ENCODE assay signal across 21 cellular contexts in genomic region chr6:7818480-7819165, GRCh38.
DNase-seq lines count a peak whose midpoint lies in the region; ATAC-seq, FAIRE-seq and TF ChIP-seq lines count a peak whose summit lies in the region.
"Had no signal": no experiment of that assay in that cellular context is flagged by ENCODE, and none has a peak within 500 bp of the region (broad histone marks: within the 10 kb centered on the region; RNA-seq: fewer than 3 reads in every experiment).

No MANE protein-coding gene starts in this region.

- no peak overlapping the region for H2BK120ac ChIP-seq in IMR-90 (ENCODE audit: low read depth, low read length)

- H2BK20ac ChIP-seq in IMR-90 (ENCODE audit: low read depth, low read length) = no peak overlapping the region

- H3K4ac ChIP-seq in IMR-90 (ENCODE audit: low read depth, low read length) = no peak overlapping the region

- BruUV-seq in IMR-90 (replicated peaks; lab: Mats Ljungman, UMichigan) = no TSS peak

- peaks cover 12% of the 10 kb centered on the region for H3K27me3 Mint-ChIP-seq in activated T-helper 2 cell treated with anti-CD3 and anti-CD28 coated beads, Interferon-gamma antibody, Interleukin-2, Interleukin-4, amounts not matched to agents 10 μg/mL and 5 μg/mL and 100 μg/mL, durations not matched to agents 14 hours and 24 hours and 36 hours (ENCODE audit: low read depth)

- no peaks in the 10 kb centered on the region for H3K36me3 ChIP-seq in IMR-90 (ENCODE audit: control insufficient read depth, insufficient read depth, low read length)

- 86% methylated on average over 4 of the region's 10 CpGs; no CpG with 5 or more reads in 1 of the 2 experiments for WGBS in IMR-90 (ENCODE audit: extremely low coverage in 2 of 2, insufficient read length in 1 of 2), 2 experiments

- no peak for ATAC-seq in IMR-90 (ENCODE audit: low read depth)
- peak; percentile 87 for ATAC-seq in left ventricle myocardium superior
- peak; percentile 38 for ATAC-seq in sciatic nerve
- no peak for ATAC-seq in HG03521 (IDR thresholded peaks at IDR 0.05; ENCODE audit: unreplicated experiment)
- ATAC-seq in GM18867 (IDR thresholded peaks at IDR 0.05; ENCODE audit: unreplicated experiment) = no peak

- H3K79me1 ChIP-seq in IMR-90 (ENCODE audit: low read depth in 1 of 2, low read length in 2 of 2) = no peaks in the 10 kb centered on the region

- H3K27ac Mint-ChIP-seq in activated T-helper 2 cell treated with anti-CD3 and anti-CD28 coated beads, Interferon-gamma antibody, Interleukin-2, Interleukin-4, amounts not matched to agents 10 μg/mL and 5 μg/mL and 100 μg/mL, durations not matched to agents 14 hours and 24 hours and 36 hours = no peak overlapping the region

- no peaks in the 10 kb centered on the region for H3K9me3 ChIP-seq in IMR-90 (ENCODE audit: control insufficient read depth, insufficient read depth, low read length)

- CTCF ChIA-PET in IMR-90 (lab: Yijun Ruan, JAX) = no interaction called here

- no peak overlapping the region; the same call in 1 of the 2 replicates for H4K5ac ChIP-seq in IMR-90 (ENCODE audit: low read depth, low read length)

- H2AFZ ChIP-seq in IMR-90 (replicated peaks; ENCODE audit: low read length, poor library complexity) = no peak overlapping the region

- TF ChIP-seq RAD21 in IMR-90 (IDR thresholded peaks at IDR 0.05; ENCODE audit: low read length) = no peak

- no peak overlapping the region for H2BK15ac ChIP-seq in IMR-90 (ENCODE audit: low read depth, low read length)

- no peak overlapping the region for H3K23ac ChIP-seq in IMR-90 (ENCODE audit: low read depth, low read length)

- no peaks in the 10 kb centered on the region; the same call in 1 of the 2 replicates for H4K20me1 ChIP-seq in IMR-90 (ENCODE audit: insufficient read depth, low read length)

- dilution Hi-C loops in IMR-90 (cut with HindIII; ENCODE audit: low sequenced_read_pairs, unreplicated experiment) = no loop called here

- no peak overlapping the region for H2AK5ac ChIP-seq in IMR-90 (ENCODE audit: low read depth, low read length)

- in situ Hi-C loops in IMR-90 (cut with MboI; ENCODE audit: low sequenced_read_pairs) = no loop called here

- H3K4me1 Mint-ChIP-seq in activated T-helper 2 cell treated with anti-CD3 and anti-CD28 coated beads, Interferon-gamma antibody, Interleukin-2, Interleukin-4, amounts not matched to agents 10 μg/mL and 5 μg/mL and 100 μg/mL, durations not matched to agents 14 hours and 24 hours and 36 hours (ENCODE audit: low read depth) = no peaks in the 10 kb centered on the region

- H3K9me3 Mint-ChIP-seq in activated T-helper 2 cell treated with anti-CD3 and anti-CD28 coated beads, Interferon-gamma antibody, Interleukin-2, Interleukin-4, amounts not matched to agents 10 μg/mL and 5 μg/mL and 100 μg/mL, durations not matched to agents 14 hours and 24 hours and 36 hours = no peaks in the 10 kb centered on the region

- peaks cover 6% of the 10 kb centered on the region; the same call in 1 of the 2 replicates for H3K4me1 ChIP-seq in IMR-90 (ENCODE audit: control insufficient read depth, insufficient read depth, low read length)

- no peak overlapping the region for H3K9ac ChIP-seq in IMR-90 (ENCODE audit: low read depth, low read length)

- no peak overlapping the region for H3K4me2 ChIP-seq in IMR-90 (ENCODE audit: low read depth, low read length)

- no peak for FAIRE-seq in GM12891 (lab: Jason Lieb, UNC)
- FAIRE-seq: D721Med, RCC 7860 had no signal

- no peak overlapping the region for H2BK5ac ChIP-seq in IMR-90 (ENCODE audit: low read depth, low read length, poor library complexity, severe bottlenecking)

- intact Hi-C loops in IMR-90 (cut with micrococcal nuclease) = no loop called here
- intact Hi-C loops in left ventricle myocardium superior (cut with micrococcal nuclease) = no loop called here
- intact Hi-C loops in sciatic nerve (cut with DNase I) = no loop called here
- intact Hi-C loops in activated T-helper 2 cell treated with anti-CD3 and anti-CD28 coated beads, Interferon-gamma antibody, Interleukin-2, Interleukin-4, amounts not matched to agents 10 μg/mL and 5 μg/mL and 100 μg/mL, durations not matched to agents 14 hours and 24 hours and 36 hours (cut with micrococcal nuclease) = no loop called here

- H3K27me3 ChIP-seq in IMR-90 (ENCODE audit: control insufficient read depth, insufficient read depth, low read length) = no peaks in the 10 kb centered on the region

- no peaks in the 10 kb centered on the region for H3K36me3 Mint-ChIP-seq in activated T-helper 2 cell treated with anti-CD3 and anti-CD28 coated beads, Interferon-gamma antibody, Interleukin-2, Interleukin-4, amounts not matched to agents 10 μg/mL and 5 μg/mL and 100 μg/mL, durations not matched to agents 14 hours and 24 hours and 36 hours (ENCODE audit: low read depth)

- H3K27ac ChIP-seq in IMR-90 (ENCODE audit: insufficient read depth, low read length) = no peak overlapping the region
- H3K27ac ChIP-seq: C4-2B had no signal

- H4K8ac ChIP-seq in IMR-90 (ENCODE audit: low read depth in 2 of 2, low read length in 2 of 2) = no peak overlapping the region

- TF ChIP-seq POLR2A in IMR-90 (IDR thresholded peaks at IDR 0.05; ENCODE audit: low read depth, low read length) (no peak), GM12891 (IDR thresholded peaks at IDR 0.05; ENCODE audit: low read depth, low read length) (no peak)

- POLR2A ChIA-PET in IMR-90 (lab: Charles Lee; ENCODE audit: unreplicated experiment) = no interaction called here

- H2AK9ac ChIP-seq in IMR-90 (replicated peaks; ENCODE audit: low read depth, low read length, poor library complexity) = no peak overlapping the region

- H3K4me3 Mint-ChIP-seq in activated T-helper 2 cell treated with anti-CD3 and anti-CD28 coated beads, Interferon-gamma antibody, Interleukin-2, Interleukin-4, amounts not matched to agents 10 μg/mL and 5 μg/mL and 100 μg/mL, durations not matched to agents 14 hours and 24 hours and 36 hours (ENCODE audit: low read depth) = no peak overlapping the region

- H3K4me3 ChIP-seq in IMR-90 (ENCODE audit: insufficient read depth, low read depth, low read length) (no peak overlapping the region), fibroblast of pulmonary artery (replicated peaks; ENCODE audit: low read depth, low read length) (no peak overlapping the region)
- H3K4me3 ChIP-seq: SK-N-MC had no signal

- no peak overlapping the region for H3K14ac ChIP-seq in IMR-90 (replicated peaks; ENCODE audit: low read depth, low read length)

- H3K56ac ChIP-seq in IMR-90 (ENCODE audit: extremely low read depth, insufficient read depth, low read length) = no peak overlapping the region

- no peak overlapping the region for H4K91ac ChIP-seq in IMR-90 (ENCODE audit: insufficient read depth, low read depth, low read length)

- H3K18ac ChIP-seq in IMR-90 (ENCODE audit: low read depth, low read length) = peak overlapping the region; percentile 53; the same call in 1 of the 2 replicates

- no peak for TF ChIP-seq CTCF in IMR-90 (conservative IDR thresholded peaks at IDR 0.05; ENCODE audit: low read depth, low read length)
- TF ChIP-seq CTCF in fibroblast of pulmonary artery (IDR thresholded peaks at IDR 0.05; ENCODE audit: low read length, missing control alignments) = no peak

- no peaks in the 10 kb centered on the region; the same call in 1 of the 2 replicates for H3K9me1 ChIP-seq in IMR-90 (ENCODE audit: insufficient read depth, low read length)

- DNase-seq in IMR-90 (no peak), fibroblast of pulmonary artery (ENCODE audit: low read depth) (peak; percentile 35), left ventricle myocardium superior (peak; percentile 50), sciatic nerve (ENCODE audit: low spot score) (no peak), GM12891 (ENCODE audit: insufficient read length, low spot score) (no peak)
- DNase-seq in activated T-helper 2 cell treated with anti-CD3 and anti-CD28 coated beads, Interferon-gamma antibody, Interleukin-2, Interleukin-4, amounts not matched to agents 10 μg/mL and 5 μg/mL and 100 μg/mL, durations not matched to agents 14 hours and 24 hours and 36 hours (ENCODE audit: low spot score) = no peak
- DNase-seq: AML-193; DMS79; HCEC 1CT; NCI-H1105; NCI-H2081 treated with DMSO at 0.1 percent for 48 hours; NCI-H510A; NCI-H748 treated with DMSO at 0.1 percent for 48 hours; NK-92 treated with Interleukin-12 subunit alpha and Interleukin-12 subunit beta, amount 100 ng/mL, for 24 hours; SHP77 had no signal

TF ChIP-seq in IMR-90, 13 proteins besides CTCF, POLR2A, EP300 and RAD21 (continues in another document):
- no peak for TF ChIP-seq CEBPB (IDR thresholded peaks at IDR 0.05; ENCODE audit: low read depth, low read length)
- TF ChIP-seq RCOR1 (IDR thresholded peaks at IDR 0.05; ENCODE audit: insufficient replicate concordance, low read length) = no peak
- TF ChIP-seq BHLHE40 (IDR thresholded peaks at IDR 0.05; ENCODE audit: low read depth, low read length) = no peak
- TF ChIP-seq FOS (IDR thresholded peaks at IDR 0.05; ENCODE audit: low read depth, low read length) = no peak
- TF ChIP-seq NFE2L2 (IDR thresholded peaks at IDR 0.05; ENCODE audit: low read depth, low read length) = no peak
- TF ChIP-seq CHD1 (IDR thresholded peaks at IDR 0.05; ENCODE audit: low read depth, low read length) = no peak

TF ChIP-seq in GM12891, 5 proteins besides CTCF, POLR2A, EP300 and RAD21:
- TF ChIP-seq POU2F2 (IDR thresholded peaks at IDR 0.05; ENCODE audit: low read depth, low read length) (no peak), TAF1 (IDR thresholded peaks at IDR 0.05; ENCODE audit: low read depth, low read length) (no peak), SPI1 (IDR thresholded peaks at IDR 0.05; ENCODE audit: low read depth, low read length) (no peak), PAX5 (IDR thresholded peaks at IDR 0.05; ENCODE audit: insufficient read depth, low read length, severe bottlenecking) (no peak), POLR2AphosphoS5 (IDR thresholded peaks at IDR 0.05; ENCODE audit: low read depth, low read length) (no peak)

Comparison
In these comparisons a context has a peak if more than half of its experiments do, and no peak if none do; other contexts are left out.
1. ATAC-seq: peak in left ventricle myocardium superior (single experiment) and sciatic nerve (single experiment); none in IMR-90 (single experiment), HG03521 (single experiment) and GM18867 (single experiment).
2. DNase-seq: peak in fibroblast of pulmonary artery (single experiment) and left ventricle myocardium superior (single experiment); none in IMR-90 (single experiment), sciatic nerve (single experiment), GM12891 (single experiment) and activated T-helper 2 cell treated with anti-CD3 and anti-CD28 coated beads, Interferon-gamma antibody, Interleukin-2, Interleukin-4, amounts not matched to agents 10 μg/mL and 5 μg/mL and 100 μg/mL, durations not matched to agents 14 hours and 24 hours and 36 hours (single experiment).